In genomic region chr19:33641956-33642498, GRCh38 we compare ENCODE assay signal across 16 cellular contexts. TPM values are rescaled to one million over a fixed set of nuclear protein-coding genes. Genes with fewer than 3 reads are reported as not detected.
DNase-seq lines count a peak whose midpoint lies in the region; ATAC-seq and TF ChIP-seq lines count a peak whose summit lies in the region.
"Had no signal": no experiment of that assay in that cellular context is flagged by ENCODE, and none has a peak within 500 bp of the region (broad histone marks: within the 10 kb centered on the region; RNA-seq: fewer than 3 reads in every experiment).

No MANE protein-coding gene starts in this region.

- intact Hi-C loops in spleen (cut with DNase I; ENCODE audit: low total_unique reads) (no loop called here), prostate gland (cut with DNase I) (no loop called here)

- H3K9me3 Mint-ChIP-seq in activated CD8-positive, alpha-beta memory T cell treated with anti-CD3 and anti-CD28 coated beads, Interleukin-2, amount 10 ng/mL, durations not matched to agents 7 days and 5 days (ENCODE audit: low read depth): no peaks in the 10 kb centered on the region
- peaks cover 3% of the 10 kb centered on the region for H3K9me3 Mint-ChIP-seq in chondrocyte (ENCODE audit: low read depth)
- H3K9me3 Mint-ChIP-seq: CD8-positive, alpha-beta memory T cell had no signal

- H3K4me1 Mint-ChIP-seq in activated CD8-positive, alpha-beta memory T cell treated with anti-CD3 and anti-CD28 coated beads, Interleukin-2, amount 10 ng/mL, durations not matched to agents 7 days and 5 days: no peaks in the 10 kb centered on the region
- H3K4me1 Mint-ChIP-seq in chondrocyte (ENCODE audit: low read depth): no peaks in the 10 kb centered on the region
- H3K4me1 Mint-ChIP-seq: CD8-positive, alpha-beta memory T cell had no signal

- TF ChIP-seq POLR2A in spleen (IDR thresholded peaks at IDR 0.05) (no peak), prostate gland (IDR thresholded peaks at IDR 0.05) (no peak)

- no peaks in the 10 kb centered on the region for H3K36me3 Mint-ChIP-seq in activated CD8-positive, alpha-beta memory T cell treated with anti-CD3 and anti-CD28 coated beads, Interleukin-2, amount 10 ng/mL, durations not matched to agents 7 days and 5 days
- no peaks in the 10 kb centered on the region for H3K36me3 Mint-ChIP-seq in chondrocyte (ENCODE audit: low read depth)
- H3K36me3 Mint-ChIP-seq: CD8-positive, alpha-beta memory T cell had no signal

- H3K4me3 ChIP-seq in spleen (no peak overlapping the region), prostate gland (no peak overlapping the region)
- H3K4me3 ChIP-seq: BLaER1, GM23248 had no signal

- no peaks in the 10 kb centered on the region for H3K36me3 ChIP-seq in spleen
- no peaks in the 10 kb centered on the region for H3K36me3 ChIP-seq in prostate gland
- H3K36me3 ChIP-seq: BLaER1 had no signal

- H3K4me3 Mint-ChIP-seq in activated CD8-positive, alpha-beta memory T cell treated with anti-CD3 and anti-CD28 coated beads, Interleukin-2, amount 10 ng/mL, durations not matched to agents 7 days and 5 days: no peak overlapping the region
- H3K4me3 Mint-ChIP-seq in chondrocyte (ENCODE audit: unreplicated experiment): no peak overlapping the region
- H3K4me3 Mint-ChIP-seq: CD8-positive, alpha-beta memory T cell had no signal

- TF ChIP-seq CTCF in chondrocyte (IDR thresholded peaks at IDR 0.05) (no peak), spleen (IDR thresholded peaks at IDR 0.05 in 8 of 11, conservative IDR thresholded peaks at IDR 0.05 in 3 of 11) (no peak), prostate gland (IDR thresholded peaks at IDR 0.05) (no peak)

- peak; percentile 23 for DNase-seq in activated CD8-positive, alpha-beta memory T cell treated with anti-CD3 and anti-CD28 coated beads, Interleukin-2, amount 50 U/mL, for 48 hours
- no peak for DNase-seq in activated CD8-positive, alpha-beta memory T cell treated with anti-CD3 and anti-CD28 coated beads, Interleukin-2, amount 10 ng/mL, durations not matched to agents 7 days and 5 days
- DNase-seq in chondrocyte (ENCODE audit: low spot score) (peak; percentile 44), islet precursor cell (peak; percentile 37), spleen (peak; percentile 53), LoVo (ENCODE audit: low spot score) (no peak), NCI-H2107 (lab: John Stamatoyannopoulos, UW) (no peak), prostate gland (ENCODE audit: low spot score) (no peak)
- DNase-seq: AML-193; Caco-2; CD8-positive, alpha-beta memory T cell; GM23248; H7 had no signal

- H3K27me3 ChIP-seq in spleen (replicated peaks in 1 of 7) (peaks cover 0 to 42% (median 0%) of the 10 kb centered on the region in 7 donors), prostate gland (replicated peaks; ENCODE audit: insufficient read depth) (no peaks in the 10 kb centered on the region)
- H3K27me3 ChIP-seq: BLaER1 had no signal

- CTCF ChIA-PET in activated CD8-positive, alpha-beta memory T cell treated with anti-CD3 and anti-CD28 coated beads, Interleukin-2, amount 10 ng/mL, durations not matched to agents 7 days and 5 days (lab: Charles Lee): no interaction called here

- H3K27ac ChIP-seq in spleen: no peak overlapping the region
- no peak overlapping the region for H3K27ac ChIP-seq in prostate gland
- H3K27ac ChIP-seq: 22Rv1, BLaER1, GM23248 had no signal

- H3K4me1 ChIP-seq in spleen (no peaks in the 10 kb centered on the region), prostate gland (replicated peaks) (no peaks in the 10 kb centered on the region)
- H3K4me1 ChIP-seq: Caco-2 had no signal

- H3K27me3 Mint-ChIP-seq in activated CD8-positive, alpha-beta memory T cell treated with anti-CD3 and anti-CD28 coated beads, Interleukin-2, amount 10 ng/mL, durations not matched to agents 7 days and 5 days: peaks cover 6% of the 10 kb centered on the region
- peaks cover 16% of the 10 kb centered on the region for H3K27me3 Mint-ChIP-seq in chondrocyte (ENCODE audit: low read depth)

- no peak overlapping the region for H3K27ac Mint-ChIP-seq in activated CD8-positive, alpha-beta memory T cell treated with anti-CD3 and anti-CD28 coated beads, Interleukin-2, amount 10 ng/mL, durations not matched to agents 7 days and 5 days
- H3K27ac Mint-ChIP-seq in chondrocyte (ENCODE audit: unreplicated experiment): no peak overlapping the region
- H3K27ac Mint-ChIP-seq: CD8-positive, alpha-beta memory T cell had no signal

- H3K9me3 ChIP-seq in spleen (no peaks in the 10 kb centered on the region), prostate gland (no peaks in the 10 kb centered on the region)
- H3K9me3 ChIP-seq: BLaER1, Caco-2 had no signal

- ATAC-seq in activated CD8-positive, alpha-beta memory T cell treated with anti-CD3 and anti-CD28 coated beads, Interleukin-2, amount 10 ng/mL, durations not matched to agents 7 days and 5 days: no peak

- WGBS in spleen, 5 donors: 83 to 96% (median 89%) methylated on average over 6 to 7 of the region's 7 CpGs
- 91% methylated on average over 7 of the region's 7 CpGs for WGBS in prostate gland

RNA-seq across cellular contexts. Expression of gene CHST8, which starts 20.3 kb away (rescaled TPM):
- total RNA-seq in activated CD8-positive, alpha-beta memory T cell treated with anti-CD3 and anti-CD28 coated beads, Interleukin-2, amount 10 ng/mL, durations not matched to agents 7 days and 5 days: not detected
- total RNA-seq in chondrocyte (0.35 TPM in 1 of 3 replicates, not detected in the others), spleen (1 to 10 TPM in 6 of 7 donors, under 1 TPM in 1; 0.68 to 4.0 (median 1.7) TPM), prostate gland (1 to 10 TPM; 1.3 to 2.7 TPM)
- 1 to 10 TPM in 2 of 3 donors, under 1 TPM in 1; 0.43 to 2.1 (median 1.2) TPM for polyA plus RNA-seq in spleen
- total RNA-seq: Caco-2; CD8-positive, alpha-beta memory T cell; HT1080 had no signal
- polyA plus RNA-seq: CD8-positive, alpha-beta memory T cell had no signal

Comparison
In these comparisons a context has a peak if more than half of its experiments do, and no peak if none do; other contexts are left out.
1. DNase-seq: peak in activated CD8-positive, alpha-beta memory T cell treated with anti-CD3 and anti-CD28 coated beads, Interleukin-2, amount 50 U/mL, for 48 hours (single experiment), chondrocyte (single experiment), islet precursor cell (single experiment) and spleen (single experiment); none in activated CD8-positive, alpha-beta memory T cell treated with anti-CD3 and anti-CD28 coated beads, Interleukin-2, amount 10 ng/mL, durations not matched to agents 7 days and 5 days (single experiment), LoVo (single experiment), NCI-H2107 (single experiment) and prostate gland (single experiment).